1 cellular context compared by ENCODE assay signal in the genomic region with DNA sequence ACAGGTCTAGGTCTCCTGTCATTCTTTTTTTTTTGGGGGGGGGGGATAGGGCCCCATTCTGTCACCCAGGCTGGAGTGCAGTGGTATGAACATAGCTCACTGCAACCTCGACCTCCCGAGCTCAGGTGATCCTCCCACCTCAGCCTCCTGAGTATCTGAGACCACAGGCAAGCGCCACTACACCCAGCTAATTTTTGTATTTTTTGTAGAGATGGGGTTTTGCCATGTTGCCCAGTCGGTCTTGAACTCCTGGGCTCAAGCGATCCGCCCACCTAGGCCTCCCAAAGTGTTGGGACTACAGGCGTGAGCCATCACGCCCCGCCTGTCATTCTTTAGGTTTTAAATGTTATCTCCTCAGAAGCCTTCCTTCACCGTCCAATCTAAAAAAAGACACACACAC.
TF ChIP-seq lines count a peak whose summit lies in the region.

No MANE protein-coding gene starts in this region.

TF ChIP-seq in HCT116, 20 proteins besides CTCF, POLR2A, EP300 and RAD21:
- TF ChIP-seq ELF1 (IDR thresholded peaks at IDR 0.05; ENCODE audit: borderline replicate concordance, low read depth) (no peak), POLR2AphosphoS5 (IDR thresholded peaks at IDR 0.05; ENCODE audit: low read depth, low read length) (no peak), SRF (IDR thresholded peaks at IDR 0.05; ENCODE audit: low read depth) (no peak)
- TF ChIP-seq, protein P1, sequence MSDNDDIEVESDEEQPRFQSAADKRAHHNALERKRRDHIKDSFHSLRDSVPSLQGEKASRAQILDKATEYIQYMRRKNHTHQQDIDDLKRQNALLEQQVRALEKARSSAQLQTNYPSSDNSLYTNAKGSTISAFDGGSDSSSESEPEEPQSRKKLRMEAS (IDR thresholded peaks at IDR 0.05) = no peak
